ENCODE assay signal across 8 cellular contexts in the genomic region with DNA sequence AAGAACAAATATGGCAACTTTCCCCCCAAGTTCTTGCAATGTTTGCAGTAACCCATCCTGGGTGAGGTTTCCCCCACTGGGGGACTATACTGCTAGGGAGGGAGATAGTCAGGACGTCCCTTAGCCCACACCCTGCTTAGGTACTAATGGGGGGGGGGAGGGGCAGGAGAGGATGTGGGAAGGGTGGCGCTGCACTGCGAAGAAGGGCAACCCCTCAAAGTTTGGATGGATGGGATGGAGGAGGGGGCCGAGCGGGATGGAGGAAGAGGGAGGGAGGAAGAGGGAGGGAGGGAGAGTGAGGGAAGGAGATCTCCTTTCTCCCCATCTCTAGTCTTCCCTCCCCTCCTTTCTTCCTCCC.
A peak's percentile ranks its signal among the peaks of the same experiment; 100 is the strongest.
DNase-seq lines count a peak whose midpoint lies in the region; ATAC-seq and FAIRE-seq lines count a peak whose summit lies in the region.

No MANE protein-coding gene starts in this region.

- no peaks in the 10 kb centered on the region for H3K36me3 ChIP-seq in iPS-20b (ENCODE audit: insufficient read depth, low read depth, low read length)
- H3K36me3 ChIP-seq in subcutaneous abdominal adipose tissue (ENCODE audit: control insufficient read depth in 5 of 5, insufficient read depth in 5 of 5, low read length in 5 of 5) = no peaks in the 10 kb centered on the region
- H3K36me3 ChIP-seq in small intestine (ENCODE audit: control insufficient read depth in 2 of 2, insufficient read depth in 2 of 2, low read length in 2 of 2) = no peaks in the 10 kb centered on the region

- FAIRE-seq in small intestine (lab: Jason Lieb, UNC) = no peak

- peaks cover 91% of the 10 kb centered on the region for H3K27me3 Mint-ChIP-seq in activated T-cell treated with anti-CD3 and anti-CD28 coated beads, Interleukin-2, amount 50 U/mL, for 4 hours (ENCODE audit: low read depth)
- H3K27me3 Mint-ChIP-seq in activated T-helper 17 cell treated with anti-CD3 and anti-CD28 coated beads, Interleukin-2, amount 50 U/mL, for 72 hours = peaks cover 69% of the 10 kb centered on the region

- no peak for DNase-seq in activated T-cell treated with anti-CD3 and anti-CD28 coated beads, Interleukin-2, amount 50 U/mL, for 4 hours
- no peak for DNase-seq in activated T-cell treated with anti-CD3 and anti-CD28 coated beads, Interleukin-2, amount 50 U/mL, for 48 hours
- no peak for DNase-seq in small intestine
- DNase-seq in A172 (ENCODE audit: low spot score) = no peak
- DNase-seq in stimulated activated CD4-positive, alpha-beta T cell treated with anti-CD3 and anti-CD28 coated beads, Interleukin-2, amount 100 ng/mL, for 24 hours = no peak

- H3K4me3 ChIP-seq in iPS-20b (ENCODE audit: low read length) (peak overlapping the region; percentile 77), subcutaneous abdominal adipose tissue (ENCODE audit: low read depth in 1 of 5, low read length in 5 of 5) (peak overlapping the region; percentile 57 to 78 (median 62)), small intestine (ENCODE audit: low read depth in 1 of 2, low read length in 2 of 2) (no peak overlapping the region)

- no peaks in the 10 kb centered on the region for H3K36me3 Mint-ChIP-seq in activated T-cell treated with anti-CD3 and anti-CD28 coated beads, Interleukin-2, amount 50 U/mL, for 4 hours (ENCODE audit: insufficient read depth)
- H3K36me3 Mint-ChIP-seq in activated T-helper 17 cell treated with anti-CD3 and anti-CD28 coated beads, Interleukin-2, amount 50 U/mL, for 72 hours (ENCODE audit: low read depth) = peaks cover 16% of the 10 kb centered on the region

- no peaks in the 10 kb centered on the region for H3K9me3 Mint-ChIP-seq in activated T-cell treated with anti-CD3 and anti-CD28 coated beads, Interleukin-2, amount 50 U/mL, for 4 hours
- H3K9me3 Mint-ChIP-seq in activated T-helper 17 cell treated with anti-CD3 and anti-CD28 coated beads, Interleukin-2, amount 50 U/mL, for 72 hours = no peaks in the 10 kb centered on the region

- 0% methylated on average over 5 of the region's 5 CpGs for WGBS in small intestine, 3 donors

- H3K9me3 ChIP-seq in iPS-20b (ENCODE audit: insufficient read depth, low read depth, low read length) = peaks cover 5% of the 10 kb centered on the region; the same call in 1 of the 2 replicates
- H3K9me3 ChIP-seq in subcutaneous abdominal adipose tissue (ENCODE audit: control insufficient read depth in 5 of 5, low read length in 5 of 5) = no peaks in the 10 kb centered on the region
- H3K9me3 ChIP-seq in small intestine (ENCODE audit: control insufficient read depth, low read depth) = no peaks in the 10 kb centered on the region

- no peak for ATAC-seq in activated T-cell treated with anti-CD3 and anti-CD28 coated beads, Interleukin-2, amount 50 U/mL, for 4 hours
- ATAC-seq in activated T-helper 17 cell treated with anti-CD3 and anti-CD28 coated beads, Interleukin-2, amount 50 U/mL, for 72 hours (replicated peaks) = peak; percentile 3

- no peak overlapping the region for H3K27ac Mint-ChIP-seq in activated T-helper 17 cell treated with anti-CD3 and anti-CD28 coated beads, Interleukin-2, amount 50 U/mL, for 72 hours

- peaks cover 99% of the 10 kb centered on the region for H3K27me3 ChIP-seq in iPS-20b (ENCODE audit: insufficient read depth, low read length)
- H3K27me3 ChIP-seq in subcutaneous abdominal adipose tissue (ENCODE audit: control insufficient read depth in 5 of 5, insufficient read depth in 4 of 5, low read length in 5 of 5) = peaks cover 71 to 96% (median 88%) of the 10 kb centered on the region in 5 donors
- H3K27me3 ChIP-seq in small intestine (ENCODE audit: control insufficient read depth in 2 of 2, insufficient read depth in 2 of 2, low read length in 2 of 2) = peaks cover 14 to 63% of the 10 kb centered on the region in 2 donors

- H3K27ac ChIP-seq in iPS-20b (ENCODE audit: low read length) (no peak overlapping the region), subcutaneous abdominal adipose tissue (ENCODE audit: low read depth, low read length) (no peak overlapping the region), small intestine (ENCODE audit: low read depth in 1 of 2, low read length in 1 of 2) (no peak overlapping the region)

- H3K4me1 ChIP-seq in iPS-20b (ENCODE audit: insufficient read depth, low read length) = peaks cover 4% of the 10 kb centered on the region; the same call in 1 of the 2 replicates
- peaks cover 0 to 58% (median 44%) of the 10 kb centered on the region in 5 donors for H3K4me1 ChIP-seq in subcutaneous abdominal adipose tissue (ENCODE audit: control insufficient read depth in 5 of 5, insufficient read depth in 5 of 5, low read length in 5 of 5)
- peaks cover 2 to 3% of the 10 kb centered on the region in 2 donors for H3K4me1 ChIP-seq in small intestine (ENCODE audit: control insufficient read depth in 2 of 2, insufficient read depth in 1 of 2, low read depth in 1 of 2, low read length in 1 of 2)

- H3K4me3 Mint-ChIP-seq in activated T-cell treated with anti-CD3 and anti-CD28 coated beads, Interleukin-2, amount 50 U/mL, for 4 hours = peak overlapping the region; percentile 68
- H3K4me3 Mint-ChIP-seq in activated T-helper 17 cell treated with anti-CD3 and anti-CD28 coated beads, Interleukin-2, amount 50 U/mL, for 72 hours = peak overlapping the region; percentile 74

- H3K4me1 Mint-ChIP-seq in activated T-cell treated with anti-CD3 and anti-CD28 coated beads, Interleukin-2, amount 50 U/mL, for 4 hours (ENCODE audit: low read depth) = peaks cover 36% of the 10 kb centered on the region
- H3K4me1 Mint-ChIP-seq in activated T-helper 17 cell treated with anti-CD3 and anti-CD28 coated beads, Interleukin-2, amount 50 U/mL, for 72 hours = peaks cover 26% of the 10 kb centered on the region

- H3K9ac ChIP-seq in iPS-20b (ENCODE audit: low read depth, low read length) (no peak overlapping the region), subcutaneous abdominal adipose tissue (ENCODE audit: low read length in 5 of 5) (no peak overlapping the region)

Comparison
In these comparisons a context has a peak if more than half of its experiments do, and no peak if none do; other contexts are left out.
1. H3K4me3 ChIP-seq: peak in iPS-20b (single experiment) and subcutaneous abdominal adipose tissue (5 of 5); none in small intestine (0 of 2).